ENCODE assay signal across 17 cellular contexts in the genomic region with DNA sequence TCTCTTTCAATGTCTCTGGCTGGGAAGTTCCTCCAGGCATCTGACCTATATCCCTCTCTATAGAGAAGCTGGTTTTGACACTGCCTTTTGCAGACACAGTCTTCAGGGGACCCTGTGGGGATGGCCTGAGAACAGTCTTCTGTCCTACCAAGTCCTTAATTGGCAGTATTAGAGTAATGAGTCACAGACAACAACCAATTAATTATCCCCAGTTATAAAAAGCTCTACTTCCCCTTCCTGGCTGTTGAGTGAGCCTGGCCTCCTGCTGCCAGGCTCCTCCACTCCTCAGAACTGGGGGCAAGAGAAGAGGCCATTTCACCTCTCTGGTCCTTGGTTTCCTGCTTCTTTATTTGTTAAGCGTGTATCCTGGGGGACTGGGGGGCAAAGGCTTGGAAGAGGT. TPM values are rescaled to one million over a fixed set of nuclear protein-coding genes. Genes with fewer than 3 reads are reported as not detected.
DNase-seq lines count a peak whose midpoint lies in the region; ATAC-seq and TF ChIP-seq lines count a peak whose summit lies in the region.
"Had no signal": no experiment of that assay in that cellular context is flagged by ENCODE, and none has a peak within 500 bp of the region (broad histone marks: within the 10 kb centered on the region; RNA-seq: fewer than 3 reads in every experiment).

No MANE protein-coding gene starts in this region.

- in situ Hi-C loops in KBM-7 (cut with MboI; ENCODE audit: low pct_unique_long_range_greater_than_20kb, low sequenced_read_pairs) (loop anchor here (10.0 kb wide), 1 partner anchor 51 kb away; a partner anchor contains a TSS), gastrocnemius medialis (cut with MboI; ENCODE audit: low sequenced_read_pairs in 4 of 4) (no loop called here)

- no peak for TF ChIP-seq EP300 in SK-N-SH (IDR thresholded peaks at IDR 0.05; ENCODE audit: borderline replicate concordance in 1 of 2, low read depth in 1 of 2, low read length in 1 of 2)

- H3K79me2 ChIP-seq in SK-N-SH (ENCODE audit: insufficient read depth) (no peaks in the 10 kb centered on the region), fibroblast of lung (ENCODE audit: control insufficient read depth, insufficient read depth, low read length) (no peaks in the 10 kb centered on the region)

- no peaks in the 10 kb centered on the region for H3K36me3 ChIP-seq in SK-N-SH (replicated peaks in 1 of 2; ENCODE audit: control insufficient read depth in 1 of 2, insufficient read depth in 2 of 2, low read length in 1 of 2)
- no peaks in the 10 kb centered on the region for H3K36me3 ChIP-seq in fibroblast of lung (ENCODE audit: control insufficient read depth, insufficient read depth, low read length)
- H3K36me3 ChIP-seq in gastrocnemius medialis = no peaks in the 10 kb centered on the region
- H3K36me3 ChIP-seq: gastroesophageal sphincter, prostate gland, vagina had no signal

- CTCF ChIA-PET in SK-N-SH (lab: Yijun Ruan, JAX) = interaction anchor here (0.9 to 1.2 kb wide), 2 partner anchors 23 to 28 kb away, joined by 3 read pairs; no protein-coding TSS in a partner anchor

- H4K20me1 ChIP-seq in SK-N-SH (ENCODE audit: insufficient read depth) (no peaks in the 10 kb centered on the region), fibroblast of lung (ENCODE audit: control insufficient read depth, extremely low read depth, insufficient read depth, low read length) (no peaks in the 10 kb centered on the region)

- TF ChIP-seq CTCF in SK-N-SH (IDR thresholded peaks at IDR 0.05) = no peak
- TF ChIP-seq CTCF in fibroblast of lung (conservative IDR thresholded peaks at IDR 0.05 in 1 of 2, IDR thresholded peaks at IDR 0.05 in 1 of 2; ENCODE audit: low read depth in 1 of 2, low read length in 2 of 2) = no peak
- no peak for TF ChIP-seq CTCF in gastrocnemius medialis (IDR thresholded peaks at IDR 0.05 in 4 of 5, conservative IDR thresholded peaks at IDR 0.05 in 1 of 5)

- no peak for TF ChIP-seq POLR2A in gastrocnemius medialis (IDR thresholded peaks at IDR 0.05)

- H3K9me3 ChIP-seq in SK-N-SH (no peaks in the 10 kb centered on the region), fibroblast of lung (ENCODE audit: control insufficient read depth, insufficient read depth, low read depth, low read length) (no peaks in the 10 kb centered on the region), gastrocnemius medialis (no peaks in the 10 kb centered on the region)
- H3K9me3 ChIP-seq: gastroesophageal sphincter, prostate gland, vagina had no signal

- H2AFZ ChIP-seq in SK-N-SH (ENCODE audit: low read depth) (no peak overlapping the region), fibroblast of lung (ENCODE audit: low read length) (no peak overlapping the region)

- WGBS in SK-N-SH (ENCODE audit: low lambda C conversion rate) = 36% methylated on average over 1 of the region's 1 CpG

- H3K27me3 ChIP-seq in SK-N-SH (ENCODE audit: insufficient read depth) (no peaks in the 10 kb centered on the region), fibroblast of lung (ENCODE audit: control insufficient read depth, insufficient read depth, low read length) (no peaks in the 10 kb centered on the region), gastrocnemius medialis (no peaks in the 10 kb centered on the region)
- H3K27me3 ChIP-seq: gastroesophageal sphincter, vagina had no signal

- no peak for TF ChIP-seq RAD21 in SK-N-SH (IDR thresholded peaks at IDR 0.05; ENCODE audit: low read length)

- no peak overlapping the region for H3K4me3 ChIP-seq in SK-N-SH (ENCODE audit: low read depth in 2 of 2, low read length in 1 of 2)
- no peak overlapping the region for H3K4me3 ChIP-seq in fibroblast of lung (replicated peaks in 1 of 4; ENCODE audit: control extremely low read depth in 1 of 4, insufficient read depth in 1 of 4, low read depth in 3 of 4, low read length in 4 of 4)
- no peak overlapping the region for H3K4me3 ChIP-seq in gastrocnemius medialis
- H3K4me3 ChIP-seq: gastroesophageal sphincter, prostate gland, vagina had no signal

- H3K4me2 ChIP-seq in SK-N-SH (no peak overlapping the region), fibroblast of lung (ENCODE audit: extremely low read depth, insufficient read depth, low read length) (peak overlapping the region; percentile 3)

- POLR2A ChIA-PET in SK-N-SH (lab: Yijun Ruan, JAX) = no interaction called here

- H3K9ac ChIP-seq in SK-N-SH = no peak overlapping the region
- no peak overlapping the region for H3K9ac ChIP-seq in fibroblast of lung (ENCODE audit: insufficient read depth, low read length)

- DNase-seq in AML-193 (lab: John Stamatoyannopoulos, UW) (peak; percentile 6 to 30), KBM-7 (peak; percentile 64), SK-N-SH (no peak), fibroblast of lung (ENCODE audit: low read depth in 2 of 2) (peak; percentile 32 to 36), SHP77 (lab: John Stamatoyannopoulos, UW) (no peak), gastrocnemius medialis (no peak), amygdala (lab: John Stamatoyannopoulos, UW) (no peak)
- DNase-seq in stimulated activated CD4-positive, alpha-beta T cell treated with anti-CD3 and anti-CD28 coated beads, Interleukin-1b, Interleukin-23, amount 100 ng/mL, for 48 hours = no peak
- DNase-seq: activated CD4-positive, alpha-beta T cell treated with anti-CD3 and anti-CD28 coated beads for 1 hour; GF-D8; NCI-H1694; NCI-H526 treated with DMSO at 0.1 percent for 48 hours; stimulated activated naive CD4-positive, alpha-beta T cell had no signal

- peaks cover 2% of the 10 kb centered on the region for H3F3A ChIP-seq in SK-N-SH (replicated peaks; ENCODE audit: insufficient read depth)

- H3K4me1 ChIP-seq in SK-N-SH (ENCODE audit: control insufficient read depth in 1 of 2, insufficient read depth in 2 of 2, low read depth in 1 of 2, low read length in 1 of 2) (peaks cover 14 to 32% of the 10 kb centered on the region in 2 experiments), fibroblast of lung (ENCODE audit: control insufficient read depth, extremely low read depth, insufficient read depth, low read length) (peaks cover 17% of the 10 kb centered on the region), gastrocnemius medialis (peaks cover 23 to 37% of the 10 kb centered on the region in 2 donors)

- no peaks in the 10 kb centered on the region for H3K9me2 ChIP-seq in SK-N-SH

- intact Hi-C loops in gastrocnemius medialis (cut with DNase I; ENCODE audit: low total_unique reads) = no loop called here

- ATAC-seq in gastrocnemius medialis = no peak
- ATAC-seq: activated T-helper 17 cell treated with anti-CD3 and anti-CD28 coated beads, Interleukin-2, amount 50 U/mL, for 72 hours; gastroesophageal sphincter had no signal

- no peak overlapping the region for H3K27ac ChIP-seq in SK-N-SH (ENCODE audit: low read depth in 2 of 2, low read length in 1 of 2)
- H3K27ac ChIP-seq in fibroblast of lung (ENCODE audit: insufficient read depth, low read length) = no peak overlapping the region
- peak overlapping the region in 1 of 4 donors; percentile 94 for H3K27ac ChIP-seq in gastrocnemius medialis
- H3K27ac ChIP-seq: gastroesophageal sphincter, prostate gland, vagina had no signal

TF ChIP-seq in SK-N-SH, 30 proteins besides CTCF, POLR2A, EP300 and RAD21:
- TF ChIP-seq NRF1 (IDR thresholded peaks at IDR 0.05; ENCODE audit: low read depth, low read length) (no peak), RCOR1 (IDR thresholded peaks at IDR 0.05; ENCODE audit: low read length) (peak; percentile 31; the same call in 1 of the 2 replicates)
TF ChIP-seq in SK-N-SH: peak in this region for 1.

RNA-seq across cellular contexts. Expression of a gene that starts 41.2 kb away (rescaled TPM):
- polyA plus RNA-seq in SK-N-SH (2012; rRNA removed) (1.7 and 2.0 TPM in 2 replicates), fibroblast of lung (0.42 and 0.66 TPM in 2 replicates)
- polyA plus RNA-seq in SK-N-SH (2012; cell fraction: cytosol; rRNA removed) = 0.75 and 1.3 TPM in 2 replicates
- polyA plus RNA-seq in SK-N-SH (2012; cell fraction: nucleus; rRNA removed) = 3.9 and 4.9 TPM in 2 replicates
- total RNA-seq in fibroblast of lung (1.3 and 1.8 TPM in 2 replicates), gastrocnemius medialis (1 to 10 TPM in 2 of 4 donors, under 1 TPM in 1, not detected in 1; 0.53 to 1.8 (median 1.0) TPM)
- 1.0 and 1.5 TPM in 2 replicates for polyA plus RNA-seq in fibroblast of lung (2012)
- polyA minus RNA-seq in fibroblast of lung (ENCODE audit: low replicate concordance) = 0.20 and 2.1 TPM in 2 replicates
- total RNA-seq: vagina had no signal

RNA-seq across cellular contexts. Expression of a gene that starts 51.5 kb away (rescaled TPM):
- 1.6 and 2.2 TPM in 2 replicates for polyA plus RNA-seq in SK-N-SH (2012; rRNA removed)
- 0.55 and 0.97 TPM in 2 replicates for polyA plus RNA-seq in SK-N-SH (2012; cell fraction: cytosol; rRNA removed)
- polyA plus RNA-seq in SK-N-SH (2012; cell fraction: nucleus; rRNA removed) = 5.5 and 7.6 TPM in 2 replicates
- total RNA-seq in fibroblast of lung = 2.5 and 3.3 TPM in 2 replicates
- 2.0 and 3.1 TPM in 2 replicates for polyA plus RNA-seq in fibroblast of lung
- 4.1 and 5.3 TPM in 2 replicates for polyA plus RNA-seq in fibroblast of lung (2012)
- polyA minus RNA-seq in fibroblast of lung (ENCODE audit: low replicate concordance) = 18.1 and 21.0 TPM in 2 replicates
- total RNA-seq in gastrocnemius medialis = 10 to 100 TPM in 3 of 4 donors, 1 to 10 TPM in 1; 5.6 to 12.6 (median 11.2) TPM

Comparison
In these comparisons a context has a peak if more than half of its experiments do, and no peak if none do; other contexts are left out.
1. DNase-seq: peak in AML-193 (2 of 2), KBM-7 (single experiment) and fibroblast of lung (2 of 2); none in SK-N-SH (single experiment), stimulated activated CD4-positive, alpha-beta T cell treated with anti-CD3 and anti-CD28 coated beads, Interleukin-1b, Interleukin-23, amount 100 ng/mL, for 48 hours (single experiment), SHP77 (0 of 2), gastrocnemius medialis (0 of 2) and amygdala (0 of 56).